Comparison of ENCODE assay signal across 8 cellular contexts in the genomic region with DNA sequence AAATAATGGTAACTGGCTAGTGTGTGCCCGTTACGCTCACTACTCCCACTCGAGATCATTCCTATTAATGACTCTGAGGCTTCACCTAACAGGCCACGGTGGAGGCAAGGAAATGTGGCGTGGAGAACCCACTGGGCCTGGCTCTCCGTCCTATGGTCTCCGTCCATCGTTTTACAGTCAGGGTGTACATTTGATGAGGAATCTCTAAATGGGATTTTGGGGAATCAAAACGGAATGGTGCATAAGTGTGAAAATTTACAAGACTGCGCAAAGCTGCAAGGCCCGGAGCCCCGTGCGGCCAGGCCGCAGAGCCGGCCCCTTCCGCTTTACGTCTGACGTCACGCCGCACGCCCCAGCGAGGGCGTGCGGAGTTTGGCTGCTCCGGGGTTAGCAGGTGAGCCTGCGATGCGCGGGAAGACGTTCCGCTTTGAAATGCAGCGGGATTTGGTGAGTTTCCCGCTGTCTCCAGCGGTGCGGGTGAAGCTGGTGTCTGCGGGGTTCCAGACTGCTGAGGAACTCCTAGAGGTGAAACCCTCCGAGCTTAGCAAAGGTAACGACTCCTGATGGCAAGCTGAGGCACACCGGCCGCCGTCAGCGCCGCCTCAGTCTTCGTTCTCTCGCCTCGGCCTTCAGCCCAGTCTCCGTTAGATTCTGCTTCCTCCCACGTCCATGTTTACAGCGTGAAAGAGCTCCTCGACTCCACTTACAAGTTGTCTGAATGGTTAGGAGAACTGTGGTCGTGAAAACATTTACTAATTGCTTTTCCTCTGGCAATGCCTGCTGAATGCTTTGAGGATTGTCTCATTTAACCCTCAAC. TPM values are rescaled to one million over a fixed set of nuclear protein-coding genes. Genes with fewer than 3 reads are reported as not detected.
DNase-seq lines count a peak whose midpoint lies in the region; ATAC-seq and TF ChIP-seq lines count a peak whose summit lies in the region.

Gene RAD51C, plus strand, starts transcription at position 364 of the 817 bp plus-strand sequence. Its CDS starts 42 bp downstream, at position 406.

- TF ChIP-seq CTCF in parathyroid adenoma (IDR thresholded peaks at IDR 0.05) (no peak), thyroid gland (IDR thresholded peaks at IDR 0.05) (no peak)

- ATAC-seq in HG02610 (IDR thresholded peaks at IDR 0.05; ENCODE audit: unreplicated experiment) = peak; percentile 94
- ATAC-seq in Right ventricle myocardium superior (ENCODE audit: poor library complexity) = peak; percentile 100

- H3K4me3 ChIP-seq in parathyroid adenoma (ENCODE audit: low read depth, low read length) (peak within 1 kb of the TSS; percentile 67), thyroid gland (replicated peaks in 1 of 3) (peak within 1 kb of the TSS; percentile 32 to 49 (median 45))

- H3K79me2 ChIP-seq in parathyroid adenoma = no peaks in the 10 kb centered on the region

- H3K36me3 ChIP-seq in parathyroid adenoma (ENCODE audit: control insufficient read depth, insufficient read depth, low read length) (no peaks in the 10 kb centered on the region), thyroid gland (no peaks in the 10 kb centered on the region)

- DNase-seq in NCI-H1105 (lab: John Stamatoyannopoulos, UW) = peak; percentile 73
- peak; percentile 87 for DNase-seq in SW480 (ENCODE audit: low spot score)
- peak; percentile 73 for DNase-seq in activated naive CD8-positive, alpha-beta T cell treated with anti-CD3 and anti-CD28 coated beads, Interleukin-2, amount 50 U/mL, for 16 hours (ENCODE audit: low read depth, low spot score)
- DNase-seq in Right ventricle myocardium superior = peak; percentile 92
- DNase-seq in thyroid gland = peak; percentile 75 to 83

- 18% methylated on average over 33 to 41 of the region's 50 CpGs for WGBS in thyroid gland, 2 donors

- H3K27me3 ChIP-seq in parathyroid adenoma (ENCODE audit: control insufficient read depth, insufficient read depth, low read length) (no peaks in the 10 kb centered on the region), thyroid gland (no peaks in the 10 kb centered on the region)

- H3K9me3 ChIP-seq in parathyroid adenoma (ENCODE audit: control insufficient read depth, low read length) (no peaks in the 10 kb centered on the region), thyroid gland (no peaks in the 10 kb centered on the region)

- H3K4me2 ChIP-seq in parathyroid adenoma (ENCODE audit: low read length) = peak within 1 kb of the TSS; percentile 61

- no peak within 1 kb of the TSS for H3K9ac ChIP-seq in parathyroid adenoma

- H3K27ac ChIP-seq in parathyroid adenoma = peak within 1 kb of the TSS; percentile 73
- H3K27ac ChIP-seq in thyroid gland = peak within 1 kb of the TSS; percentile 1 to 67 (median 64)

- TF ChIP-seq POLR2A in GM10847 (IDR thresholded peaks at IDR 0.05; ENCODE audit: extremely low read depth, insufficient read length) = peak; percentile 87
- TF ChIP-seq POLR2A in thyroid gland (IDR thresholded peaks at IDR 0.05) = peak in 1 of 2 donors; percentile 66

- intact Hi-C loops in Right ventricle myocardium superior (cut with DNase I) = no loop called here
- intact Hi-C loops in thyroid gland (cut with DNase I) = no loop called here

- peak within 1 kb of the TSS; percentile 98 for H2AFZ ChIP-seq in parathyroid adenoma

- H3K4me1 ChIP-seq in parathyroid adenoma (no peaks in the 10 kb centered on the region), thyroid gland (peaks cover 0 to 6% of the 10 kb centered on the region in 2 donors)

RNA-seq across cellular contexts. Expression of gene RAD51C, which starts in this region (rescaled TPM):
- total RNA-seq in Right ventricle myocardium superior (38.5 TPM), thyroid gland (10 to 100 TPM in 3 of 4 donors, 1 to 10 TPM in 1; 8.8 to 20.4 (median 12.4) TPM)

Comparison
In these comparisons a context has a peak if more than half of its experiments do, and no peak if none do; other contexts are left out.
1. Peak in every context shown above with its lines: DNase-seq, ATAC-seq, H3K4me3 ChIP-seq and H3K27ac ChIP-seq.